In genomic region chr5:134225780-134226440, GRCh38 we compare ENCODE assay signal across 1 cellular context.
A peak's percentile ranks its signal among the peaks of the same experiment; 100 is the strongest.
TF ChIP-seq lines count a peak whose summit lies in the region.

PPP2CA (minus strand) TSS chr5:134226073; CDS start chr5:134225861, 212 bp downstream.

TF ChIP-seq in K562, 482 proteins besides CTCF, POLR2A, EP300 and RAD21 (continued from another document and continues in another):
- TF ChIP-seq CLOCK (CRISPR knock-in tag; IDR thresholded peaks at IDR 0.05; ENCODE audit: borderline replicate concordance) = no peak
- no peak for TF ChIP-seq IRF9 (tag; IDR thresholded peaks at IDR 0.05)
- no peak for TF ChIP-seq E2F8 (IDR thresholded peaks at IDR 0.05; ENCODE audit: low read depth, partially characterized antibody)
- TF ChIP-seq, protein P1, sequence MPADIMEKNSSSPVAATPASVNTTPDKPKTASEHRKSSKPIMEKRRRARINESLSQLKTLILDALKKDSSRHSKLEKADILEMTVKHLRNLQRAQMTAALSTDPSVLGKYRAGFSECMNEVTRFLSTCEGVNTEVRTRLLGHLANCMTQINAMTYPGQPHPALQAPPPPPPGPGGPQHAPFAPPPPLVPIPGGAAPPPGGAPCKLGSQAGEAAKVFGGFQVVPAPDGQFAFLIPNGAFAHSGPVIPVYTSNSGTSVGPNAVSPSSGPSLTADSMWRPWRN (IDR thresholded peaks at IDR 0.05; ENCODE audit: low read depth) = no peak
- peak; percentile 95 for TF ChIP-seq SP1 (CRISPR knock-in tag; IDR thresholded peaks at IDR 0.05)
- 0 out of 4 replicates have a peak, but pooled peaks of 1 of the 2 experiments have one; percentile 27 for TF ChIP-seq TBL1XR1 (IDR thresholded peaks at IDR 0.05; ENCODE audit: low read length in 2 of 2)
- TF ChIP-seq DLX4 (CRISPR knock-in tag; IDR thresholded peaks at IDR 0.05) = no peak
- TF ChIP-seq ZNF561 (CRISPR knock-in tag; conservative IDR thresholded peaks at IDR 0.05) = no peak
- no peak for TF ChIP-seq LEF1 (IDR thresholded peaks at IDR 0.05)
- TF ChIP-seq ZBTB7A (IDR thresholded peaks at IDR 0.05; ENCODE audit: borderline replicate concordance, control insufficient read depth, low read depth, low read length) = no peak
- TF ChIP-seq ZNF695 (CRISPR knock-in tag; IDR thresholded peaks at IDR 0.05) = no peak
- TF ChIP-seq RCOR1 (IDR thresholded peaks at IDR 0.05; ENCODE audit: borderline replicate concordance in 1 of 2, low read depth in 2 of 2, low read length in 2 of 2) = peak in 1 of 2 experiments; percentile 9; a peak in 2 of 4 replicates
- TF ChIP-seq ZBTB8A (IDR thresholded peaks at IDR 0.05; ENCODE audit: partially characterized antibody) = no peak
- no peak for TF ChIP-seq ETV1 (tag; conservative IDR thresholded peaks at IDR 0.05; ENCODE audit: low read depth)
- peak; percentile 61 for TF ChIP-seq TAF9B (IDR thresholded peaks at IDR 0.05; ENCODE audit: partially characterized antibody)
- no peak for TF ChIP-seq TAL1 (IDR thresholded peaks at IDR 0.05)
- TF ChIP-seq MNT (conservative IDR thresholded peaks at IDR 0.05) = peak; percentile 44 to 65; a peak in 3 of 4 replicates
- TF ChIP-seq, protein P2, sequence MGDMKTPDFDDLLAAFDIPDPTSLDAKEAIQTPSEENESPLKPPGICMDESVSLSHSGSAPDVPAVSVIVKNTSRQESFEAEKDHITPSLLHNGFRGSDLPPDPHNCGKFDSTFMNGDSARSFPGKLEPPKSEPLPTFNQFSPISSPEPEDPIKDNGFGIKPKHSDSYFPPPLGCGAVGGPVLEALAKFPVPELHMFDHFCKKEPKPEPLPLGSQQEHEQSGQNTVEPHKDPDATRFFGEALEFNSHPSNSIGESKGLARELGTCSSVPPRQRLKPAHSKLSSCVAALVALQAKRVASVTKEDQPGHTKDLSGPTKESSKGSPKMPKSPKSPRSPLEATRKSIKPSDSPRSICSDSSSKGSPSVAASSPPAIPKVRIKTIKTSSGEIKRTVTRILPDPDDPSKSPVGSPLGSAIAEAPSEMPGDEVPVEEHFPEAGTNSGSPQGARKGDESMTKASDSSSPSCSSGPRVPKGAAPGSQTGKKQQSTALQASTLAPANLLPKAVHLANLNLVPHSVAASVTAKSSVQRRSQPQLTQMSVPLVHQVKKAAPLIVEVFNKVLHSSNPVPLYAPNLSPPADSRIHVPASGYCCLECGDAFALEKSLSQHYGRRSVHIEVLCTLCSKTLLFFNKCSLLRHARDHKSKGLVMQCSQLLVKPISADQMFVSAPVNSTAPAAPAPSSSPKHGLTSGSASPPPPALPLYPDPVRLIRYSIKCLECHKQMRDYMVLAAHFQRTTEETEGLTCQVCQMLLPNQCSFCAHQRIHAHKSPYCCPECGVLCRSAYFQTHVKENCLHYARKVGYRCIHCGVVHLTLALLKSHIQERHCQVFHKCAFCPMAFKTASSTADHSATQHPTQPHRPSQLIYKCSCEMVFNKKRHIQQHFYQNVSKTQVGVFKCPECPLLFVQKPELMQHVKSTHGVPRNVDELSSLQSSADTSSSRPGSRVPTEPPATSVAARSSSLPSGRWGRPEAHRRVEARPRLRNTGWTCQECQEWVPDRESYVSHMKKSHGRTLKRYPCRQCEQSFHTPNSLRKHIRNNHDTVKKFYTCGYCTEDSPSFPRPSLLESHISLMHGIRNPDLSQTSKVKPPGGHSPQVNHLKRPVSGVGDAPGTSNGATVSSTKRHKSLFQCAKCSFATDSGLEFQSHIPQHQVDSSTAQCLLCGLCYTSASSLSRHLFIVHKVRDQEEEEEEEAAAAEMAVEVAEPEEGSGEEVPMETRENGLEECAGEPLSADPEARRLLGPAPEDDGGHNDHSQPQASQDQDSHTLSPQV (IDR thresholded peaks at IDR 0.05) = no peak
- TF ChIP-seq, protein P3, sequence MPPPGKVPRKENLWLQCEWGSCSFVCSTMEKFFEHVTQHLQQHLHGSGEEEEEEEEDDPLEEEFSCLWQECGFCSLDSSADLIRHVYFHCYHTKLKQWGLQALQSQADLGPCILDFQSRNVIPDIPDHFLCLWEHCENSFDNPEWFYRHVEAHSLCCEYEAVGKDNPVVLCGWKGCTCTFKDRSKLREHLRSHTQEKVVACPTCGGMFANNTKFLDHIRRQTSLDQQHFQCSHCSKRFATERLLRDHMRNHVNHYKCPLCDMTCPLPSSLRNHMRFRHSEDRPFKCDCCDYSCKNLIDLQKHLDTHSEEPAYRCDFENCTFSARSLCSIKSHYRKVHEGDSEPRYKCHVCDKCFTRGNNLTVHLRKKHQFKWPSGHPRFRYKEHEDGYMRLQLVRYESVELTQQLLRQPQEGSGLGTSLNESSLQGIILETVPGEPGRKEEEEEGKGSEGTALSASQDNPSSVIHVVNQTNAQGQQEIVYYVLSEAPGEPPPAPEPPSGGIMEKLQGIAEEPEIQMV (tag; conservative IDR thresholded peaks at IDR 0.05; ENCODE audit: low read depth) = no peak
- TF ChIP-seq ZNF764 (CRISPR knock-in tag; IDR thresholded peaks at IDR 0.05; ENCODE audit: low read depth) = no peak
- TF ChIP-seq, protein P4, sequence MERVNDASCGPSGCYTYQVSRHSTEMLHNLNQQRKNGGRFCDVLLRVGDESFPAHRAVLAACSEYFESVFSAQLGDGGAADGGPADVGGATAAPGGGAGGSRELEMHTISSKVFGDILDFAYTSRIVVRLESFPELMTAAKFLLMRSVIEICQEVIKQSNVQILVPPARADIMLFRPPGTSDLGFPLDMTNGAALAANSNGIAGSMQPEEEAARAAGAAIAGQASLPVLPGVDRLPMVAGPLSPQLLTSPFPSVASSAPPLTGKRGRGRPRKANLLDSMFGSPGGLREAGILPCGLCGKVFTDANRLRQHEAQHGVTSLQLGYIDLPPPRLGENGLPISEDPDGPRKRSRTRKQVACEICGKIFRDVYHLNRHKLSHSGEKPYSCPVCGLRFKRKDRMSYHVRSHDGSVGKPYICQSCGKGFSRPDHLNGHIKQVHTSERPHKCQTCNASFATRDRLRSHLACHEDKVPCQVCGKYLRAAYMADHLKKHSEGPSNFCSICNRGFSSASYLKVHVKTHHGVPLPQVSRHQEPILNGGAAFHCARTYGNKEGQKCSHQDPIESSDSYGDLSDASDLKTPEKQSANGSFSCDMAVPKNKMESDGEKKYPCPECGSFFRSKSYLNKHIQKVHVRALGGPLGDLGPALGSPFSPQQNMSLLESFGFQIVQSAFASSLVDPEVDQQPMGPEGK (CRISPR knock-in tag; IDR thresholded peaks at IDR 0.05; ENCODE audit: borderline replicate concordance) = no peak
- 0 out of 2 replicates have a peak, but pooled peaks have one; percentile 44 for TF ChIP-seq MTA3 (IDR thresholded peaks at IDR 0.05; ENCODE audit: borderline replicate concordance)
- TF ChIP-seq KLF6 (CRISPR knock-in tag; IDR thresholded peaks at IDR 0.05; ENCODE audit: borderline replicate concordance) = peak; percentile 51; the same call in 1 of the 2 replicates
- TF ChIP-seq FOXA3 (CRISPR knock-in tag; conservative IDR thresholded peaks at IDR 0.05 in 1 of 2, IDR thresholded peaks at IDR 0.05 in 1 of 2) = no peak
- no peak for TF ChIP-seq CBX3 (IDR thresholded peaks at IDR 0.05; ENCODE audit: borderline replicate concordance in 1 of 2, low read length in 2 of 2)
- no peak for TF ChIP-seq TEAD1 (CRISPR knock-in tag; IDR thresholded peaks at IDR 0.05)
- peak; percentile 97 for TF ChIP-seq ATF7 (IDR thresholded peaks at IDR 0.05)
- no peak for TF ChIP-seq PKNOX1 (IDR thresholded peaks at IDR 0.05)
- no peak for TF ChIP-seq NFE2 (IDR thresholded peaks at IDR 0.05; ENCODE audit: low read depth)
- peak in 1 of 3 experiments; percentile 76; a peak in 1 of 6 replicates for TF ChIP-seq ZBTB11 (CRISPR knock-in tag; IDR thresholded peaks at IDR 0.05)
- peak; percentile 28; the same call in 1 of the 2 replicates for TF ChIP-seq MBD2 (IDR thresholded peaks at IDR 0.05; ENCODE audit: borderline replicate concordance, low read depth)
